In the genomic region with DNA sequence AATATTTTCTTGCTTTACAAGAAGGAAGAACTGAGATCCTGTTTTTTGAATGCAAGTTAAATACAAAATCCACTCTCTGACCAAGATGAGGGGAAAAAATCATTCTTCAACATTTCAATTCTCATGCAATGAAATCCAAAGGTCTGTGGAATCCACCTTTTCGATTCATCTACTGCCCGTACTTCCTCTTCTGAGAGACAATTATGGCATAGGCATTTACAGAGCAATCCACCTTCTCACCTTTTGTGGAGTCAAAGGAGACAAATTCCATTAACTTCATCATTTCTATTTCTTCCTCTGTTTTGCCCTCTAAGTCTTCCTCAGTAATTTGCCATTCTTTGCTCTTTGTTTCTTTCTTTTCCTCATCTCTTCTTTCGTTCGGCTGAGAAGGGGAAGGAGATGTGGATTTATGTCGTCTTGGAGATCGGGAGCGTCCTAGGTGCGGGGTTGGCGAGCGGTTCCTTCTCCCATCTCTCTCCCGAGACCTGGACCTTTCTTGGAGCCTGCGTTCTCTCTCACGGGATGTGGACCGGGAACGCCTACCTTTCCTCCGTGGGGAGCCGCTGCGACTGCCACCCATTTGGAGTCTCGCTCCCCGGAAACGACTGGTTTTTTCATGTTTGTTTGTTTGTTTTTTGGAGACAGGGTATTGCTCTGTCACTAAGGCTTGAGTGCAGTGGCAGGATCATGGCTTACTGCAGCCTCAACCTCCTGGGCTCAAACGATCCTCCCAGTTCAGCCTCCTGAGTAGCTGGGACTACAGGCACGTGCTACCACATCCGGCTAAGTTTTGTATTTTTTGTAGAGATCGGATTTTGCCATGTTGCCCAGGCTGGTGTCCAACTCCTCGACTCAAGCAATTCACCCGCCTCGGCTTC, we compare ENCODE assay signal across 16 cellular contexts. TPM values are rescaled to one million over a fixed set of nuclear protein-coding genes. Genes with fewer than 3 reads are reported as not detected.
DNase-seq lines count a peak whose midpoint lies in the region; ATAC-seq, FAIRE-seq and TF ChIP-seq lines count a peak whose summit lies in the region.
"Had no signal": no experiment of that assay in that cellular context is flagged by ENCODE, and none has a peak within 500 bp of the region (broad histone marks: within the 10 kb centered on the region; RNA-seq: fewer than 3 reads in every experiment).

No MANE protein-coding gene starts in this region.

- no TSS peak for BruUV-seq in K562 (replicated peaks; lab: Mats Ljungman, UMichigan)

- FAIRE-seq in K562 (lab: Jason Lieb, UNC), result no peak
- FAIRE-seq: RCC 7860 had no signal

- in situ Hi-C loops in K562 (cut with MboI), result no loop called here

- H3K27ac ChIP-seq in K562 (ENCODE audit: extremely low read depth, low read depth, low read length) (no peak overlapping the region), testis (no peak overlapping the region)

- H2AFZ ChIP-seq in K562 (ENCODE audit: low read depth, low read length), result peak overlapping the region; percentile 53; the same call in 1 of the 2 replicates

- H3K4me3 ChIP-seq in H7 (ENCODE audit: insufficient read depth, low read depth, low read length) (no peak overlapping the region), K562 (no peak overlapping the region), kidney epithelial cell (ENCODE audit: low read depth, low read length) (peak overlapping the region; percentile 23), testis (peak overlapping the region; percentile 11 to 15)
- H3K4me3 ChIP-seq: HAP-1 had no signal

- H4K20me1 ChIP-seq in K562 (replicated peaks; ENCODE audit: control insufficient read depth, insufficient read depth, low read length), result no peaks in the 10 kb centered on the region

- H3K9me3 ChIP-seq in K562 (replicated peaks; ENCODE audit: control insufficient read depth, insufficient read depth, low read depth, low read length) (no peaks in the 10 kb centered on the region), testis (no peaks in the 10 kb centered on the region)
- H3K9me3 ChIP-seq: HAP-1 had no signal

- no peak for ATAC-seq in K562

- H3K27me3 ChIP-seq in H7 (ENCODE audit: control insufficient read depth, insufficient read depth, low read length), result no peaks in the 10 kb centered on the region
- no peaks in the 10 kb centered on the region for H3K27me3 ChIP-seq in K562 (ENCODE audit: control insufficient read depth in 2 of 2, insufficient read depth in 2 of 2, low read length in 2 of 2)
- no peaks in the 10 kb centered on the region for H3K27me3 ChIP-seq in kidney epithelial cell (ENCODE audit: control insufficient read depth, insufficient read depth, low read length)
- H3K27me3 ChIP-seq in testis, result no peaks in the 10 kb centered on the region

- DNase-seq in H7, result peak; percentile 41
- DNase-seq in K562 (ENCODE audit: extremely low read depth in 1 of 4, low spot score in 3 of 4), result no peak
- DNase-seq in kidney epithelial cell (ENCODE audit: low read depth), result no peak
- no peak for DNase-seq in testis
- no peak for DNase-seq in dermis blood vessel endothelial cell
- DNase-seq in cerebellar cortex (ENCODE audit: low spot score), result no peak
- DNase-seq in activated naive CD4-positive, alpha-beta T cell treated with anti-CD3 and anti-CD28 coated beads, Interleukin-2, amount 10 ng/mL, durations not matched to agents 7 days and 5 days, result no peak
- DNase-seq: CD8-positive, alpha-beta memory T cell; EL; KG1; NCI-H1105 treated with DMSO at 0.1 percent for 48 hours; NCI-H187 treated with DMSO at 0.1 percent for 48 hours; NCI-H2171 treated with DMSO at 0.1 percent for 48 hours; SHP77 treated with DMSO at 0.1 percent for 48 hours had no signal

- intact Hi-C loops in K562 (cut with micrococcal nuclease) (no loop called here), testis (cut with DNase I; ENCODE audit: low total_unique reads) (no loop called here)

- TF ChIP-seq EP300 in K562 (IDR thresholded peaks at IDR 0.05; ENCODE audit: low read length), result no peak

- H3K27ac Mint-ChIP-seq in activated naive CD4-positive, alpha-beta T cell treated with anti-CD3 and anti-CD28 coated beads, Interleukin-2, amount 10 ng/mL, durations not matched to agents 7 days and 5 days, result no peak overlapping the region

- no peaks in the 10 kb centered on the region for H3K27me3 Mint-ChIP-seq in activated naive CD4-positive, alpha-beta T cell treated with anti-CD3 and anti-CD28 coated beads, Interleukin-2, amount 10 ng/mL, durations not matched to agents 7 days and 5 days

- H3K36me3 ChIP-seq in H7 (replicated peaks; ENCODE audit: control insufficient read depth, insufficient read depth, low read length) (no peaks in the 10 kb centered on the region), K562 (ENCODE audit: control insufficient read depth, insufficient read depth, low read length) (no peaks in the 10 kb centered on the region), kidney epithelial cell (ENCODE audit: control insufficient read depth, insufficient read depth, low read length) (no peaks in the 10 kb centered on the region), testis (ENCODE audit: low read depth, missing control alignments) (no peaks in the 10 kb centered on the region)
- H3K36me3 ChIP-seq: HAP-1 had no signal

- TF ChIP-seq RAD21 in K562 (CRISPR knock-in tag; conservative IDR thresholded peaks at IDR 0.05 in 1 of 2, IDR thresholded peaks at IDR 0.05 in 1 of 2), result no peak

- H3K36me3 Mint-ChIP-seq in activated naive CD4-positive, alpha-beta T cell treated with anti-CD3 and anti-CD28 coated beads, Interleukin-2, amount 10 ng/mL, durations not matched to agents 7 days and 5 days, result no peaks in the 10 kb centered on the region
- H3K36me3 Mint-ChIP-seq: CD8-positive, alpha-beta memory T cell had no signal

- no peak overlapping the region for H3K4me2 ChIP-seq in K562 (ENCODE audit: insufficient read depth, low read length)

- H3K9ac ChIP-seq in K562 (ENCODE audit: insufficient read depth in 1 of 2, low read depth in 2 of 2, low read length in 2 of 2), result no peak overlapping the region

- TF ChIP-seq CTCF in K562 (IDR thresholded peaks at IDR 0.05 in 2 of 3, conservative IDR thresholded peaks at IDR 0.05 in 1 of 3; ENCODE audit: insufficient read depth in 2 of 3, low read depth in 1 of 3, low read length in 3 of 3), result no peak
- no peak for TF ChIP-seq CTCF in kidney epithelial cell (IDR thresholded peaks at IDR 0.05; ENCODE audit: insufficient read depth, low read length, poor library complexity, severe bottlenecking)
- TF ChIP-seq CTCF in testis (IDR thresholded peaks at IDR 0.05), result no peak

- POLR2A ChIA-PET in K562 (lab: Yijun Ruan, JAX), result no interaction called here

- TF ChIP-seq POLR2A in K562 (conservative IDR thresholded peaks at IDR 0.05), result no peak
- no peak for TF ChIP-seq POLR2A in testis (IDR thresholded peaks at IDR 0.05)

- H3K79me2 ChIP-seq in K562 (ENCODE audit: control insufficient read depth, insufficient read depth, low read length), result no peaks in the 10 kb centered on the region

- WGBS in K562 (ENCODE audit: insufficient coverage, low coverage, missing lambda C conversion rate), result 61% methylated on average over 23 of the region's 28 CpGs
- WGBS in testis, 2 donors, result 68 to 78% methylated on average over 28 of the region's 28 CpGs

- no peaks in the 10 kb centered on the region for H3K4me1 Mint-ChIP-seq in activated naive CD4-positive, alpha-beta T cell treated with anti-CD3 and anti-CD28 coated beads, Interleukin-2, amount 10 ng/mL, durations not matched to agents 7 days and 5 days
- H3K4me1 Mint-ChIP-seq: CD8-positive, alpha-beta memory T cell had no signal

- H3K9me1 ChIP-seq in K562 (ENCODE audit: control insufficient read depth, insufficient read depth, low read length), result no peaks in the 10 kb centered on the region

- CTCF ChIA-PET in K562 (lab: Yijun Ruan, JAX; ENCODE audit: low intra/inter-chr PET ratio), result no interaction called here
- CTCF ChIA-PET in activated naive CD4-positive, alpha-beta T cell treated with anti-CD3 and anti-CD28 coated beads, Interleukin-2, amount 10 ng/mL, durations not matched to agents 7 days and 5 days (lab: Charles Lee), result no interaction called here

- H3K4me1 ChIP-seq in K562 (replicated peaks in 1 of 2; ENCODE audit: control insufficient read depth in 2 of 2, insufficient read depth in 2 of 2, low read length in 2 of 2) (no peaks in the 10 kb centered on the region), testis (no peaks in the 10 kb centered on the region)
- H3K4me1 ChIP-seq: HAP-1 had no signal

- no peaks in the 10 kb centered on the region for H3K9me3 Mint-ChIP-seq in activated naive CD4-positive, alpha-beta T cell treated with anti-CD3 and anti-CD28 coated beads, Interleukin-2, amount 10 ng/mL, durations not matched to agents 7 days and 5 days
- H3K9me3 Mint-ChIP-seq: CD8-positive, alpha-beta memory T cell had no signal

- H3K4me3 Mint-ChIP-seq in activated naive CD4-positive, alpha-beta T cell treated with anti-CD3 and anti-CD28 coated beads, Interleukin-2, amount 10 ng/mL, durations not matched to agents 7 days and 5 days, result no peak overlapping the region
- H3K4me3 Mint-ChIP-seq: CD8-positive, alpha-beta memory T cell had no signal

RNA-seq across cellular contexts. Expression of a gene that starts 24.3 kb away (rescaled TPM):
- 25.1 and 40.9 TPM in 2 replicates for total RNA-seq in H7 (2014; rRNA removed; shearing (Covaris generic))
- 90.2 and 159 TPM in 2 replicates for total RNA-seq in K562 (2011; cell fraction: chromatin; rRNA removed; ENCODE audit: low replicate concordance)
- 22.8 and 25.4 TPM in 2 replicates for total RNA-seq in K562 (2011; cell fraction: nucleolus; rRNA removed)
- 48.5 and 81.4 TPM in 2 replicates for total RNA-seq in K562 (2011; cell fraction: nucleoplasm; rRNA removed)
- total RNA-seq in K562 (2014; rRNA removed), result 9.9 and 11.3 TPM in 2 replicates
- total RNA-seq in K562 (2014; rRNA removed; fragmentation: Illumina TruSeq; extraction: Trizol), result 19.9 and 21.4 TPM in 2 replicates
- 17.9 and 18.9 TPM in 2 replicates for total RNA-seq in K562 (2015; rRNA removed; fragmentation: Illumina TruSeq; extraction: Trizol)
- total RNA-seq in K562 (2021), result 22.5 and 25.8 TPM in 2 replicates
- 14.2 and 20.7 TPM in 2 replicates for polyA plus RNA-seq in K562 (2011; rRNA removed)
- polyA plus RNA-seq in K562 (2011; cell fraction: cytosol; rRNA removed), result 8.5 and 10.0 TPM in 2 replicates
- 28.6 and 30.9 TPM in 2 replicates for polyA plus RNA-seq in K562 (2011; cell fraction: nucleus; rRNA removed)
- polyA plus RNA-seq in K562 (2012), result 12.1 and 17.1 TPM in 2 replicates
- 17.0 and 19.6 TPM in 2 replicates for polyA plus RNA-seq in K562 (2014; fragmentation: Illumina TruSeq; extraction: Trizol)
- 1 to 10 TPM; 1.7 to 3.6 TPM for polyA plus RNA-seq in K562 (2014; fragmentation: Nextera tagmentation; extraction: Ambion mirVana)
- polyA plus RNA-seq in K562 (2014; rRNA removed), result 7.9 and 9.0 TPM in 2 replicates
- 36.7 and 38.9 TPM in 2 replicates for polyA minus RNA-seq in K562 (2011; rRNA and poly(A)+ RNA removed)
- polyA minus RNA-seq in K562 (2011; cell fraction: cytosol; rRNA and poly(A)+ RNA removed), result 21.8 and 26.6 TPM in 2 replicates
- polyA minus RNA-seq in K562 (2011; cell fraction: nucleus; rRNA and poly(A)+ RNA removed), result 20.3 and 38.2 TPM in 2 replicates
- 69.0 and 76.7 TPM in 2 replicates for total RNA-seq in kidney epithelial cell
- total RNA-seq in testis, result 100 to 1,000 TPM; 112 TPM
- 57.2 TPM for polyA plus RNA-seq in testis (ENCODE audit: insufficient read depth, low read depth, low replicate concordance)
- 29.1 and 41.8 TPM in 2 replicates for total RNA-seq in dermis blood vessel endothelial cell

RNA-seq across cellular contexts. Expression of a gene that starts 38.6 kb away (rescaled TPM):
- total RNA-seq in H7 (2014; rRNA removed; shearing (Covaris generic)), result 22.3 and 24.0 TPM in 2 replicates
- 5.5 and 11.3 TPM in 2 replicates for total RNA-seq in K562 (2011; cell fraction: chromatin; rRNA removed; ENCODE audit: low replicate concordance)
- total RNA-seq in K562 (2011; cell fraction: nucleolus; rRNA removed), result 8.7 and 9.8 TPM in 2 replicates
- total RNA-seq in K562 (2011; cell fraction: nucleoplasm; rRNA removed), result 9.6 and 10.3 TPM in 2 replicates
- total RNA-seq in K562 (2014; rRNA removed) (11.9 and 15.4 TPM in 2 replicates), K562 (2014; rRNA removed; fragmentation: Illumina TruSeq; extraction: Trizol) (51.8 and 65.9 TPM in 2 replicates), K562 (2015; rRNA removed; fragmentation: Illumina TruSeq; extraction: Trizol) (43.6 and 45.5 TPM in 2 replicates), K562 (2021) (34.9 and 37.6 TPM in 2 replicates), kidney epithelial cell (10.2 and 19.8 TPM in 2 replicates), testis (10 to 100 TPM; 29.1 to 35.7 TPM), dermis blood vessel endothelial cell (15.7 and 27.6 TPM in 2 replicates)
- polyA plus RNA-seq in K562 (2011; rRNA removed) (78.7 and 85.1 TPM in 2 replicates), K562 (2014; fragmentation: Illumina TruSeq; extraction: Trizol) (58.4 and 69.8 TPM in 2 replicates), K562 (2014; fragmentation: Nextera tagmentation; extraction: Ambion mirVana) (100 to 1,000 TPM; 144 to 146 TPM), K562 (2014; rRNA removed) (46.6 and 47.2 TPM in 2 replicates), testis (ENCODE audit: insufficient read depth, low read depth, low replicate concordance) (45.4 TPM)
- polyA plus RNA-seq in K562 (2011; cell fraction: cytosol; rRNA removed), result 43.7 and 46.9 TPM in 2 replicates
- polyA plus RNA-seq in K562 (2011; cell fraction: nucleus; rRNA removed), result 15.9 and 16.3 TPM in 2 replicates
- polyA plus RNA-seq in K562 (2012), result 43.2 and 76.9 TPM in 2 replicates
- polyA minus RNA-seq in K562 (2011; rRNA and poly(A)+ RNA removed), result 27.9 and 30.5 TPM in 2 replicates
- polyA minus RNA-seq in K562 (2011; cell fraction: cytosol; rRNA and poly(A)+ RNA removed), result 15.1 and 15.7 TPM in 2 replicates
- polyA minus RNA-seq in K562 (2011; cell fraction: nucleus; rRNA and poly(A)+ RNA removed), result 1.6 and 5.8 TPM in 2 replicates

Comparison
In these comparisons a context has a peak if more than half of its experiments do, and no peak if none do; other contexts are left out.
1. H3K4me3 ChIP-seq: peak in kidney epithelial cell (single experiment) and testis (2 of 2); none in H7 (single experiment) and K562 (single experiment).